In the genomic region with DNA sequence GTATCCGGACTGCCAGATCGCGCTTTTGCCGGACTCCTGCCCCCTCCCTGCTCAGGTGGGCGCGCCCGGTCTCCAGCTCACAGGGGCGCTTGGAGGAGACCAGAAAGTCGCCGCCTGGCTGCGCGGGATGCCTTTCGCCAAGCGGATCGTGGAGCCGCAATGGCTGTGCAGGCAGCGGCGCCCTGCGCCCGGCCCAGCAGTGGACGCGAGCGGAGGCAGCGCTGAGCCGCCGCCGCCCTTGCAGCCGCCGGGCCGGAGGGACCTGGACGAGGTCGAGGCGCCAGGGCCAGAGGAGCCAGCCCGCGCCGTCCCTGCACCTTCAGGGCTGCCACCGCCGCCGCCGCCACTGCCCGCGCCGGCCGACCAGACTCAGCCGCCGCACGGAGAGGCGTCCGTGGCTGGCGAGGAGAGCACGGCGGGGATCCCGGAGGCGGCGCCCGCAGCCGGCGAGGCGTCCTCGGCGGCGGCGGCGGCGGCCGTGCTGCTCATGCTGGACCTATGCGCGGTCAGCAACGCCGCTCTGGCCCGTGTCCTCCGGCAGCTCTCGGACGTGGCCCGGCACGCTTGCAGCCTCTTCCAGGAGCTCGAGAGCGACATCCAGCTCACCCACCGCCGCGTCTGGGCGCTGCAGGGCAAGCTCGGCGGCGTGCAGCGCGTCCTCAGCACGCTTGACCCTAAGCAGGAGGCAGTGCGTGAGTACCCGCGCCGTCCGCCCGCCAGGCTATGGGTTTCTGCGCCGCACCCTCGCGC, we compare ENCODE assay signal across 8 cellular contexts. TPM values are rescaled to one million over a fixed set of nuclear protein-coding genes. Genes with fewer than 3 reads are reported as not detected.
DNase-seq lines count a peak whose midpoint lies in the region; ATAC-seq, FAIRE-seq and TF ChIP-seq lines count a peak whose summit lies in the region.

No MANE protein-coding gene starts in this region.

- peak overlapping the region; percentile 4 to 33 (median 14) for H3K4me3 ChIP-seq in right lobe of liver
- peak overlapping the region; percentile 66 for H3K4me3 ChIP-seq in urinary bladder (ENCODE audit: low read depth, low read length)

- peaks cover 11% of the 10 kb centered on the region for H3K4me1 Mint-ChIP-seq in activated naive CD4-positive, alpha-beta T cell treated with anti-CD3 and anti-CD28 coated beads for 36 hours (ENCODE audit: low read depth)
- peaks cover 7% of the 10 kb centered on the region for H3K4me1 Mint-ChIP-seq in activated naive CD4-positive, alpha-beta T cell treated with anti-CD3 and anti-CD28 coated beads, Interleukin-2, amount 10 ng/mL, durations not matched to agents 7 days and 5 days

- H3K9me3 Mint-ChIP-seq in activated naive CD4-positive, alpha-beta T cell treated with anti-CD3 and anti-CD28 coated beads for 36 hours, result no peaks in the 10 kb centered on the region
- no peaks in the 10 kb centered on the region for H3K9me3 Mint-ChIP-seq in activated naive CD4-positive, alpha-beta T cell treated with anti-CD3 and anti-CD28 coated beads, Interleukin-2, amount 10 ng/mL, durations not matched to agents 7 days and 5 days

- H3K27ac ChIP-seq in right lobe of liver (no peak overlapping the region), urinary bladder (ENCODE audit: low read depth) (no peak overlapping the region)

- peaks cover 29% of the 10 kb centered on the region for H3K27me3 Mint-ChIP-seq in activated naive CD4-positive, alpha-beta T cell treated with anti-CD3 and anti-CD28 coated beads for 36 hours (ENCODE audit: low read depth)
- peaks cover 63% of the 10 kb centered on the region for H3K27me3 Mint-ChIP-seq in activated naive CD4-positive, alpha-beta T cell treated with anti-CD3 and anti-CD28 coated beads, Interleukin-2, amount 10 ng/mL, durations not matched to agents 7 days and 5 days

- H3K27me3 ChIP-seq in right lobe of liver, result peaks cover 0 to 12% of the 10 kb centered on the region in 2 donors

- CTCF ChIA-PET in activated naive CD4-positive, alpha-beta T cell treated with anti-CD3 and anti-CD28 coated beads for 36 hours (lab: Charles Lee), result no interaction called here
- CTCF ChIA-PET in activated naive CD4-positive, alpha-beta T cell treated with anti-CD3 and anti-CD28 coated beads, Interleukin-2, amount 10 ng/mL, durations not matched to agents 7 days and 5 days (lab: Charles Lee), result no interaction called here

- intact Hi-C loops in activated naive CD4-positive, alpha-beta T cell treated with anti-CD3 and anti-CD28 coated beads for 36 hours (cut with micrococcal nuclease), result loop anchor here (5.0 to 10.0 kb wide), 5 partner anchors 131 to 659 kb away; partner anchors contain the start of gene SYAP1
- intact Hi-C loops in right lobe of liver (cut with DNase I), result no loop called here

- no peak for TF ChIP-seq CTCF in right lobe of liver (IDR thresholded peaks at IDR 0.05)

- H3K4me3 Mint-ChIP-seq in activated naive CD4-positive, alpha-beta T cell treated with anti-CD3 and anti-CD28 coated beads for 36 hours, result peak overlapping the region; percentile 12
- no peak overlapping the region for H3K4me3 Mint-ChIP-seq in activated naive CD4-positive, alpha-beta T cell treated with anti-CD3 and anti-CD28 coated beads, Interleukin-2, amount 10 ng/mL, durations not matched to agents 7 days and 5 days

- no peak for TF ChIP-seq POLR2A in right lobe of liver (IDR thresholded peaks at IDR 0.05)

- no peak overlapping the region for H3K27ac Mint-ChIP-seq in activated naive CD4-positive, alpha-beta T cell treated with anti-CD3 and anti-CD28 coated beads for 36 hours
- H3K27ac Mint-ChIP-seq in activated naive CD4-positive, alpha-beta T cell treated with anti-CD3 and anti-CD28 coated beads, Interleukin-2, amount 10 ng/mL, durations not matched to agents 7 days and 5 days, result no peak overlapping the region

- DNase-seq in activated naive CD4-positive, alpha-beta T cell treated with anti-CD3 and anti-CD28 coated beads for 36 hours, result no peak
- no peak for DNase-seq in activated naive CD4-positive, alpha-beta T cell treated with anti-CD3 and anti-CD28 coated beads, Interleukin-2, amount 10 ng/mL, durations not matched to agents 7 days and 5 days
- peak; percentile 16 for DNase-seq in cerebellar cortex (ENCODE audit: low spot score)
- DNase-seq in right lobe of liver, result peak in 2 of 3 donors; percentile 30 to 56
- DNase-seq in RCC 7860 (ENCODE audit: low spot score), result no peak
- DNase-seq in UCSD-AML1 (lab: John Stamatoyannopoulos, UW; ENCODE audit: unreplicated experiment), result no peak

- FAIRE-seq in RCC 7860 (lab: Jason Lieb, UNC), result no peak

- no peaks in the 10 kb centered on the region for H3K9me3 ChIP-seq in right lobe of liver

- no peaks in the 10 kb centered on the region for H3K36me3 ChIP-seq in right lobe of liver
- H3K36me3 ChIP-seq in urinary bladder (ENCODE audit: insufficient read depth), result no peaks in the 10 kb centered on the region

- H3K36me3 Mint-ChIP-seq in activated naive CD4-positive, alpha-beta T cell treated with anti-CD3 and anti-CD28 coated beads for 36 hours (ENCODE audit: low read depth), result no peaks in the 10 kb centered on the region
- no peaks in the 10 kb centered on the region for H3K36me3 Mint-ChIP-seq in activated naive CD4-positive, alpha-beta T cell treated with anti-CD3 and anti-CD28 coated beads, Interleukin-2, amount 10 ng/mL, durations not matched to agents 7 days and 5 days

- ATAC-seq in right lobe of liver (peak in 3 of 4 donors; percentile 22 to 57 (median 50)), HG02970 (IDR thresholded peaks at IDR 0.05; ENCODE audit: low FRiP score, unreplicated experiment) (no peak)

- H3K4me1 ChIP-seq in right lobe of liver, result peaks cover 0 to 6% (median 0%) of the 10 kb centered on the region in 4 donors
- H3K4me1 ChIP-seq in urinary bladder (ENCODE audit: insufficient read depth), result no peaks in the 10 kb centered on the region

- 31% methylated on average over 10 of the region's 98 CpGs for WGBS in right lobe of liver (ENCODE audit: insufficient coverage, low coverage, low lambda C conversion rate, missing lambda C conversion rate)
- under 1% methylated on average over 97 of the region's 98 CpGs for WGBS in urinary bladder

RNA-seq across cellular contexts. Expression of gene NHS, which starts 0.8 kb away (rescaled TPM):
- total RNA-seq in activated naive CD4-positive, alpha-beta T cell treated with anti-CD3 and anti-CD28 coated beads for 36 hours, result 1 to 10 TPM; 7.8 to 8.9 TPM
- total RNA-seq in right lobe of liver, result under 1 TPM; 0.06 to 0.27 (median 0.12) TPM
- 7.8 TPM for total RNA-seq in urinary bladder
- 4.2 TPM for polyA plus RNA-seq in urinary bladder

Comparison
In these comparisons a context has a peak if more than half of its experiments do, and no peak if none do; other contexts are left out.
1. DNase-seq: peak in cerebellar cortex (single experiment) and right lobe of liver (2 of 3); none in activated naive CD4-positive, alpha-beta T cell treated with anti-CD3 and anti-CD28 coated beads for 36 hours (single experiment), activated naive CD4-positive, alpha-beta T cell treated with anti-CD3 and anti-CD28 coated beads, Interleukin-2, amount 10 ng/mL, durations not matched to agents 7 days and 5 days (single experiment), RCC 7860 (single experiment) and UCSD-AML1 (single experiment).